ENCODE assay signal across 1 cellular context in the genomic region with DNA sequence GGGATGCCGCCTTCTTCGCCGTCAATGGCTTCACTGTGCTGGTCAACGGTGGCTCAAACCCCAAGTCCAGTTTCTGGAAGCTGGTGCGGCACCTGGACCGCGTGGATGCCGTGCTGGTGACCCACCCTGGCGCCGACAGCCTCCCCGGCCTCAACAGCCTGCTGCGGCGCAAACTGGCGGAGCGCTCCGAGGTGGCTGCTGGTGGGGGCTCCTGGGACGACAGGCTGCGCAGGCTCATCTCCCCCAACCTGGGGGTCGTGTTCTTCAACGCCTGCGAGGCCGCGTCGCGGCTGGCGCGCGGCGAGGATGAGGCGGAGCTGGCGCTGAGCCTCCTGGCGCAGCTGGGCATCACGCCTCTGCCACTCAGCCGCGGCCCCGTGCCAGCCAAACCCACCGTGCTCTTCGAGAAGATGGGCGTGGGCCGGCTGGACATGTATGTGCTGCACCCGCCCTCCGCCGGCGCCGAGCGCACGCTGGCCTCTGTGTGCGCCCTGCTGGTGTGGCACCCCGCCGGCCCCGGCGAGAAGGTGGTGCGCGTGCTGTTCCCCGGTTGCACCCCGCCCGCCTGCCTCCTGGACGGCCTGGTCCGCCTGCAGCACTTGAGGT.
A peak's percentile ranks its signal among the peaks of the same experiment; 100 is the strongest.
TF ChIP-seq lines count a peak whose summit lies in the region.

No MANE protein-coding gene starts in this region.

TF ChIP-seq in K562, 482 proteins besides CTCF, POLR2A, EP300 and RAD21:
- no peak for TF ChIP-seq HCFC1 (IDR thresholded peaks at IDR 0.05; ENCODE audit: low read depth, low read length)
- no peak for TF ChIP-seq CHCHD3 (CRISPR knock-in tag; IDR thresholded peaks at IDR 0.05)
- TF ChIP-seq, protein P1, sequence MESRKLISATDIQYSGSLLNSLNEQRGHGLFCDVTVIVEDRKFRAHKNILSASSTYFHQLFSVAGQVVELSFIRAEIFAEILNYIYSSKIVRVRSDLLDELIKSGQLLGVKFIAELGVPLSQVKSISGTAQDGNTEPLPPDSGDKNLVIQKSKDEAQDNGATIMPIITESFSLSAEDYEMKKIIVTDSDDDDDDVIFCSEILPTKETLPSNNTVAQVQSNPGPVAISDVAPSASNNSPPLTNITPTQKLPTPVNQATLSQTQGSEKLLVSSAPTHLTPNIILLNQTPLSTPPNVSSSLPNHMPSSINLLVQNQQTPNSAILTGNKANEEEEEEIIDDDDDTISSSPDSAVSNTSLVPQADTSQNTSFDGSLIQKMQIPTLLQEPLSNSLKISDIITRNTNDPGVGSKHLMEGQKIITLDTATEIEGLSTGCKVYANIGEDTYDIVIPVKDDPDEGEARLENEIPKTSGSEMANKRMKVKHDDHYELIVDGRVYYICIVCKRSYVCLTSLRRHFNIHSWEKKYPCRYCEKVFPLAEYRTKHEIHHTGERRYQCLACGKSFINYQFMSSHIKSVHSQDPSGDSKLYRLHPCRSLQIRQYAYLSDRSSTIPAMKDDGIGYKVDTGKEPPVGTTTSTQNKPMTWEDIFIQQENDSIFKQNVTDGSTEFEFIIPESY (CRISPR knock-in tag; IDR thresholded peaks at IDR 0.05): peak; percentile 32; the same call in 1 of the 2 replicates
- 0 out of 2 replicates have a peak, but pooled peaks have one; percentile 2 for TF ChIP-seq POLR2G (IDR thresholded peaks at IDR 0.05; ENCODE audit: low read depth, low read length)
- TF ChIP-seq THRAP3 (IDR thresholded peaks at IDR 0.05; ENCODE audit: borderline replicate concordance): no peak
- TF ChIP-seq FIP1L1 (IDR thresholded peaks at IDR 0.05; ENCODE audit: low read depth, low read length, poor library complexity, severe bottlenecking): peak; percentile 11
- TF ChIP-seq HNRNPL (IDR thresholded peaks at IDR 0.05; ENCODE audit: low read depth, low read length): peak; percentile 78; the same call in 1 of the 2 replicates
